Comparison of ENCODE assay signal across 1 cellular context in the genomic region with DNA sequence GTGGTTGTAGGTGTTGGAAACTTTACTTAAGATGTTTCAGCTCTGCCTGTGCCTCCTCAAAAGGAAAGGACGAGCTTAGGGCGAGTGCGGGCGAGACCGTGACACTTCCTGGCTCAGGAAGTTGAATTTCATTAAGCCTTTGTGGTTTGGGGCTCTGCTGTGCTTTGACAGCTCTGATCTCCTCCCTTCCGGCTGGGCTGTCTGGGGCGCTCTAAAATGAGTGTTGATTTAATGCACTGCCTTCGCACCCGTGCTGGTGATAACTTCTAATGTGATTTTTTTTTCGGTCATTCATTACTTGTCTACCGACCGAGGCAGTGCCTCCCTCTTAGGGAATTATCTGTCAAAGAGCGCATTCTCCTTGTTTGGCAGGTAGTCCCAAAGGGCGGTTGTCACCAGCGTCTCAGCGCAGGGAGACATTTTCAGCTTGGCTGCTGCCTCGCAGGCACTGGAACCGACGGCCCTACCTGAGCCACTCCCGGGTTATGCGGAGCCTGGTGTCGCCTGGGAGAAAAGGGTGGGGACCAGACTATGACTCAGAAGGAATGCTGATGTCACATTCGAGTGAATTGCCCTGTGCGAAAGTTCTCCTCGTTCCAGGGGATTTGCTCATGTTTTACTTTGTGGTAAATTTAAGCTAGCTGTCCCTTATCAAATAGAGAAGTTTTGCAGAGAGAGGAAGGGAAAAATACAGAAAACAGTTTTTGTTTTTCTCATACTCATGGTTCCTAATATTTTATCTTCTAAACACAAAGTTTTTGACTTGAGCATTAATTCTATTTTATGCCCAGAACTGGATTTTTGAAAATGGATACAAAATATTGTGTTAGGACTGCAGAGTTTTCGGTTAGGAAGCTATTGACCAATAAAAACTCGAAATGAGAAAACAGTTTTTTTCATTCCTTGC.
TF ChIP-seq lines count a peak whose summit lies in the region.

No MANE protein-coding gene starts in this region.

TF ChIP-seq in K562, 482 proteins besides CTCF, POLR2A, EP300 and RAD21 (continued from another document and continues in another):
- TF ChIP-seq, protein P1, sequence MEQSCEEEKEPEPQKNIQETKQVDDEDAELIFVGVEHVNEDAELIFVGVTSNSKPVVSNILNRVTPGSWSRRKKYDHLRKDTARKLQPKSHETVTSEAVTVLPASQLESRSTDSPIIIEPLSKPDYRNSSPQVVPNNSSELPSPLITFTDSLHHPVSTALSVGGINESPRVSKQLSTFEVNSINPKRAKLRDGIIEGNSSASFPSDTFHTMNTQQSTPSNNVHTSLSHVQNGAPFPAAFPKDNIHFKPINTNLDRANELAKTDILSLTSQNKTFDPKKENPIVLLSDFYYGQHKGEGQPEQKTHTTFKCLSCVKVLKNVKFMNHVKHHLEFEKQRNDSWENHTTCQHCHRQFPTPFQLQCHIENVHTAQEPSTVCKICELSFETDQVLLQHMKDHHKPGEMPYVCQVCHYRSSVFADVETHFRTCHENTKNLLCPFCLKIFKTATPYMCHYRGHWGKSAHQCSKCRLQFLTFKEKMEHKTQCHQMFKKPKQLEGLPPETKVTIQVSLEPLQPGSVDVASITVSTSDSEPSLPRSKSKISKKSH (CRISPR knock-in tag; IDR thresholded peaks at IDR 0.05), result no peak
- TF ChIP-seq, protein P2, sequence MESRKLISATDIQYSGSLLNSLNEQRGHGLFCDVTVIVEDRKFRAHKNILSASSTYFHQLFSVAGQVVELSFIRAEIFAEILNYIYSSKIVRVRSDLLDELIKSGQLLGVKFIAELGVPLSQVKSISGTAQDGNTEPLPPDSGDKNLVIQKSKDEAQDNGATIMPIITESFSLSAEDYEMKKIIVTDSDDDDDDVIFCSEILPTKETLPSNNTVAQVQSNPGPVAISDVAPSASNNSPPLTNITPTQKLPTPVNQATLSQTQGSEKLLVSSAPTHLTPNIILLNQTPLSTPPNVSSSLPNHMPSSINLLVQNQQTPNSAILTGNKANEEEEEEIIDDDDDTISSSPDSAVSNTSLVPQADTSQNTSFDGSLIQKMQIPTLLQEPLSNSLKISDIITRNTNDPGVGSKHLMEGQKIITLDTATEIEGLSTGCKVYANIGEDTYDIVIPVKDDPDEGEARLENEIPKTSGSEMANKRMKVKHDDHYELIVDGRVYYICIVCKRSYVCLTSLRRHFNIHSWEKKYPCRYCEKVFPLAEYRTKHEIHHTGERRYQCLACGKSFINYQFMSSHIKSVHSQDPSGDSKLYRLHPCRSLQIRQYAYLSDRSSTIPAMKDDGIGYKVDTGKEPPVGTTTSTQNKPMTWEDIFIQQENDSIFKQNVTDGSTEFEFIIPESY (CRISPR knock-in tag; IDR thresholded peaks at IDR 0.05), result peak; percentile 62; the same call in 1 of the 2 replicates
- TF ChIP-seq GTF2E2 (tag; IDR thresholded peaks at IDR 0.05), result peak; percentile 79
- TF ChIP-seq ZNF140 (CRISPR knock-in tag; IDR thresholded peaks at IDR 0.05), result no peak
- TF ChIP-seq MEIS2 (IDR thresholded peaks at IDR 0.05; ENCODE audit: partially characterized antibody), result peak; percentile 92
- TF ChIP-seq SNRNP70 (optimal IDR thresholded peaks at IDR 0.05; ENCODE audit: low read depth, low read length), result peak; percentile 72
- TF ChIP-seq, protein P3, sequence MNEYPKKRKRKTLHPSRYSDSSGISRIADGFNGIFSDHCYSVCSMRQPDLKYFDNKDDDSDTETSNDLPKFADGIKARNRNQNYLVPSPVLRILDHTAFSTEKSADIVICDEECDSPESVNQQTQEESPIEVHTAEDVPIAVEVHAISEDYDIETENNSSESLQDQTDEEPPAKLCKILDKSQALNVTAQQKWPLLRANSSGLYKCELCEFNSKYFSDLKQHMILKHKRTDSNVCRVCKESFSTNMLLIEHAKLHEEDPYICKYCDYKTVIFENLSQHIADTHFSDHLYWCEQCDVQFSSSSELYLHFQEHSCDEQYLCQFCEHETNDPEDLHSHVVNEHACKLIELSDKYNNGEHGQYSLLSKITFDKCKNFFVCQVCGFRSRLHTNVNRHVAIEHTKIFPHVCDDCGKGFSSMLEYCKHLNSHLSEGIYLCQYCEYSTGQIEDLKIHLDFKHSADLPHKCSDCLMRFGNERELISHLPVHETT (CRISPR knock-in tag; conservative IDR thresholded peaks at IDR 0.05 in 1 of 2, IDR thresholded peaks at IDR 0.05 in 1 of 2), result peak in 1 of 2 experiments; percentile 69; a peak in 2 of 4 replicates
- no peak; the same call in 1 of the 2 replicates for TF ChIP-seq TOE1 (IDR thresholded peaks at IDR 0.05; ENCODE audit: borderline replicate concordance)
- TF ChIP-seq TOE1 (CRISPR knock-in tag; IDR thresholded peaks at IDR 0.05; ENCODE audit: borderline replicate concordance, low read depth), result no peak; the same call in 1 of the 2 replicates
- TF ChIP-seq WHSC1 (IDR thresholded peaks at IDR 0.05; ENCODE audit: low read length), result no peak
- no peak for TF ChIP-seq NFYB (IDR thresholded peaks at IDR 0.05; ENCODE audit: extremely low read depth, insufficient read length)
- no peak for TF ChIP-seq SMARCB1 (IDR thresholded peaks at IDR 0.05; ENCODE audit: insufficient read length, low read depth)
- TF ChIP-seq HNRNPL (IDR thresholded peaks at IDR 0.05; ENCODE audit: low read depth, low read length), result no peak
- no peak for TF ChIP-seq TSC22D4 (tag; IDR thresholded peaks at IDR 0.05)
- TF ChIP-seq RFX7 (CRISPR knock-in tag; IDR thresholded peaks at IDR 0.05), result no peak
- peak; percentile 2; the same call in 1 of the 2 replicates for TF ChIP-seq GABPA (tag; conservative IDR thresholded peaks at IDR 0.05; ENCODE audit: low read depth)
- TF ChIP-seq JUNB (CRISPR knock-in tag; conservative IDR thresholded peaks at IDR 0.05), result peak; percentile 76
- TF ChIP-seq MIER1 (IDR thresholded peaks at IDR 0.05; ENCODE audit: low read depth), result no peak
- TF ChIP-seq, protein P4, sequence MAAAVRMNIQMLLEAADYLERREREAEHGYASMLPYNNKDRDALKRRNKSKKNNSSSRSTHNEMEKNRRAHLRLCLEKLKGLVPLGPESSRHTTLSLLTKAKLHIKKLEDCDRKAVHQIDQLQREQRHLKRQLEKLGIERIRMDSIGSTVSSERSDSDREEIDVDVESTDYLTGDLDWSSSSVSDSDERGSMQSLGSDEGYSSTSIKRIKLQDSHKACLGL (CRISPR knock-in tag; IDR thresholded peaks at IDR 0.05; ENCODE audit: borderline replicate concordance, poor library complexity, severe bottlenecking), result no peak
- peak; percentile 54 for TF ChIP-seq SMAD1 (IDR thresholded peaks at IDR 0.05; ENCODE audit: low read depth, low read length, partially characterized antibody)
- peak; percentile 58; the same call in 1 of the 2 replicates for TF ChIP-seq TRIM28 (IDR thresholded peaks at IDR 0.05)
- TF ChIP-seq, protein P5, sequence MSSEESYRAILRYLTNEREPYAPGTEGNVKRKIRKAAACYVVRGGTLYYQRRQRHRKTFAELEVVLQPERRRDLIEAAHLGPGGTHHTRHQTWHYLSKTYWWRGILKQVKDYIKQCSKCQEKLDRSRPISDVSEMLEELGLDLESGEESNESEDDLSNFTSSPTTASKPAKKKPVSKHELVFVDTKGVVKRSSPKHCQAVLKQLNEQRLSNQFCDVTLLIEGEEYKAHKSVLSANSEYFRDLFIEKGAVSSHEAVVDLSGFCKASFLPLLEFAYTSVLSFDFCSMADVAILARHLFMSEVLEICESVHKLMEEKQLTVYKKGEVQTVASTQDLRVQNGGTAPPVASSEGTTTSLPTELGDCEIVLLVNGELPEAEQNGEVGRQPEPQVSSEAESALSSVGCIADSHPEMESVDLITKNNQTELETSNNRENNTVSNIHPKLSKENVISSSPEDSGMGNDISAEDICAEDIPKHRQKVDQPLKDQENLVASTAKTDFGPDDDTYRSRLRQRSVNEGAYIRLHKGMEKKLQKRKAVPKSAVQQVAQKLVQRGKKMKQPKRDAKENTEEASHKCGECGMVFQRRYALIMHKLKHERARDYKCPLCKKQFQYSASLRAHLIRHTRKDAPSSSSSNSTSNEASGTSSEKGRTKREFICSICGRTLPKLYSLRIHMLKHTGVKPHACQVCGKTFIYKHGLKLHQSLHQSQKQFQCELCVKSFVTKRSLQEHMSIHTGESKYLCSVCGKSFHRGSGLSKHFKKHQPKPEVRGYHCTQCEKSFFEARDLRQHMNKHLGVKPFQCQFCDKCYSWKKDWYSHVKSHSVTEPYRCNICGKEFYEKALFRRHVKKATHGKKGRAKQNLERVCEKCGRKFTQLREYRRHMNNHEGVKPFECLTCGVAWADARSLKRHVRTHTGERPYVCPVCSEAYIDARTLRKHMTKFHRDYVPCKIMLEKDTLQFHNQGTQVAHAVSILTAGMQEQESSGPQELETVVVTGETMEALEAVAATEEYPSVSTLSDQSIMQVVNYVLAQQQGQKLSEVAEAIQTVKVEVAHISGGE (CRISPR knock-in tag; IDR thresholded peaks at IDR 0.05), result no peak
- peak; percentile 81 for TF ChIP-seq NFRKB (IDR thresholded peaks at IDR 0.05; ENCODE audit: low read depth)
- no peak for TF ChIP-seq MCM7 (IDR thresholded peaks at IDR 0.05)
- TF ChIP-seq NR2C2 (CRISPR knock-in tag; IDR thresholded peaks at IDR 0.05), result no peak
- TF ChIP-seq NR2C2 (tag; IDR thresholded peaks at IDR 0.05), result peak; percentile 39; the same call in 1 of the 2 replicates
- no peak for TF ChIP-seq PRMT5 (CRISPR knock-in tag; IDR thresholded peaks at IDR 0.05)
- no peak for TF ChIP-seq SRSF1 (IDR thresholded peaks at IDR 0.05; ENCODE audit: low read depth, low read length)
- TF ChIP-seq, protein P6, sequence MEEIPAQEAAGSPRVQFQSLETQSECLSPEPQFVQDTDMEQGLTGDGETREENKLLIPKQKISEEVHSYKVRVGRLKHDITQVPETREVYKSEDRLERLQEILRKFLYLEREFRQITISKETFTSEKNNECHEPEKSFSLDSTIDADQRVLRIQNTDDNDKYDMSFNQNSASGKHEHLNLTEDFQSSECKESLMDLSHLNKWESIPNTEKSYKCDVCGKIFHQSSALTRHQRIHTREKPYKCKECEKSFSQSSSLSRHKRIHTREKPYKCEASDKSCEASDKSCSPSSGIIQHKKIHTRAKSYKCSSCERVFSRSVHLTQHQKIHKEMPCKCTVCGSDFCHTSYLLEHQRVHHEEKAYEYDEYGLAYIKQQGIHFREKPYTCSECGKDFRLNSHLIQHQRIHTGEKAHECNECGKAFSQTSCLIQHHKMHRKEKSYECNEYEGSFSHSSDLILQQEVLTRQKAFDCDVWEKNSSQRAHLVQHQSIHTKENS (CRISPR knock-in tag; IDR thresholded peaks at IDR 0.05), result no peak
- TF ChIP-seq ZBTB7A (IDR thresholded peaks at IDR 0.05; ENCODE audit: borderline replicate concordance, control insufficient read depth, low read depth, low read length), result no peak
- TF ChIP-seq MAZ (CRISPR knock-in tag; conservative IDR thresholded peaks at IDR 0.05 in 1 of 2, IDR thresholded peaks at IDR 0.05 in 1 of 2), result peak in 1 of 2 experiments; percentile 73; a peak in 3 of 4 replicates
- TF ChIP-seq, protein P7, sequence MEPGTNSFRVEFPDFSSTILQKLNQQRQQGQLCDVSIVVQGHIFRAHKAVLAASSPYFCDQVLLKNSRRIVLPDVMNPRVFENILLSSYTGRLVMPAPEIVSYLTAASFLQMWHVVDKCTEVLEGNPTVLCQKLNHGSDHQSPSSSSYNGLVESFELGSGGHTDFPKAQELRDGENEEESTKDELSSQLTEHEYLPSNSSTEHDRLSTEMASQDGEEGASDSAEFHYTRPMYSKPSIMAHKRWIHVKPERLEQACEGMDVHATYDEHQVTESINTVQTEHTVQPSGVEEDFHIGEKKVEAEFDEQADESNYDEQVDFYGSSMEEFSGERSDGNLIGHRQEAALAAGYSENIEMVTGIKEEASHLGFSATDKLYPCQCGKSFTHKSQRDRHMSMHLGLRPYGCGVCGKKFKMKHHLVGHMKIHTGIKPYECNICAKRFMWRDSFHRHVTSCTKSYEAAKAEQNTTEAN (CRISPR knock-in tag; IDR thresholded peaks at IDR 0.05), result no peak
- TF ChIP-seq, protein P8, sequence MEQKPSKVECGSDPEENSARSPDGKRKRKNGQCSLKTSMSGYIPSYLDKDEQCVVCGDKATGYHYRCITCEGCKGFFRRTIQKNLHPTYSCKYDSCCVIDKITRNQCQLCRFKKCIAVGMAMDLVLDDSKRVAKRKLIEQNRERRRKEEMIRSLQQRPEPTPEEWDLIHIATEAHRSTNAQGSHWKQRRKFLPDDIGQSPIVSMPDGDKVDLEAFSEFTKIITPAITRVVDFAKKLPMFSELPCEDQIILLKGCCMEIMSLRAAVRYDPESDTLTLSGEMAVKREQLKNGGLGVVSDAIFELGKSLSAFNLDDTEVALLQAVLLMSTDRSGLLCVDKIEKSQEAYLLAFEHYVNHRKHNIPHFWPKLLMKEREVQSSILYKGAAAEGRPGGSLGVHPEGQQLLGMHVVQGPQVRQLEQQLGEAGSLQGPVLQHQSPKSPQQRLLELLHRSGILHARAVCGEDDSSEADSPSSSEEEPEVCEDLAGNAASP (IDR thresholded peaks at IDR 0.05), result no peak
- TF ChIP-seq ASH1L (IDR thresholded peaks at IDR 0.05; ENCODE audit: borderline replicate concordance, low read depth, partially characterized antibody), result no peak
- TF ChIP-seq, protein P9, sequence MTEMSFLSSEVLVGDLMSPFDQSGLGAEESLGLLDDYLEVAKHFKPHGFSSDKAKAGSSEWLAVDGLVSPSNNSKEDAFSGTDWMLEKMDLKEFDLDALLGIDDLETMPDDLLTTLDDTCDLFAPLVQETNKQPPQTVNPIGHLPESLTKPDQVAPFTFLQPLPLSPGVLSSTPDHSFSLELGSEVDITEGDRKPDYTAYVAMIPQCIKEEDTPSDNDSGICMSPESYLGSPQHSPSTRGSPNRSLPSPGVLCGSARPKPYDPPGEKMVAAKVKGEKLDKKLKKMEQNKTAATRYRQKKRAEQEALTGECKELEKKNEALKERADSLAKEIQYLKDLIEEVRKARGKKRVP (CRISPR knock-in tag; IDR thresholded peaks at IDR 0.05), result peak; percentile 86
- peak; percentile 84 for TF ChIP-seq SMARCA4 (IDR thresholded peaks at IDR 0.05)
- 0 out of 2 replicates have a peak, but pooled peaks have one; percentile 1 for TF ChIP-seq THRAP3 (IDR thresholded peaks at IDR 0.05; ENCODE audit: borderline replicate concordance)
- TF ChIP-seq, protein P10, sequence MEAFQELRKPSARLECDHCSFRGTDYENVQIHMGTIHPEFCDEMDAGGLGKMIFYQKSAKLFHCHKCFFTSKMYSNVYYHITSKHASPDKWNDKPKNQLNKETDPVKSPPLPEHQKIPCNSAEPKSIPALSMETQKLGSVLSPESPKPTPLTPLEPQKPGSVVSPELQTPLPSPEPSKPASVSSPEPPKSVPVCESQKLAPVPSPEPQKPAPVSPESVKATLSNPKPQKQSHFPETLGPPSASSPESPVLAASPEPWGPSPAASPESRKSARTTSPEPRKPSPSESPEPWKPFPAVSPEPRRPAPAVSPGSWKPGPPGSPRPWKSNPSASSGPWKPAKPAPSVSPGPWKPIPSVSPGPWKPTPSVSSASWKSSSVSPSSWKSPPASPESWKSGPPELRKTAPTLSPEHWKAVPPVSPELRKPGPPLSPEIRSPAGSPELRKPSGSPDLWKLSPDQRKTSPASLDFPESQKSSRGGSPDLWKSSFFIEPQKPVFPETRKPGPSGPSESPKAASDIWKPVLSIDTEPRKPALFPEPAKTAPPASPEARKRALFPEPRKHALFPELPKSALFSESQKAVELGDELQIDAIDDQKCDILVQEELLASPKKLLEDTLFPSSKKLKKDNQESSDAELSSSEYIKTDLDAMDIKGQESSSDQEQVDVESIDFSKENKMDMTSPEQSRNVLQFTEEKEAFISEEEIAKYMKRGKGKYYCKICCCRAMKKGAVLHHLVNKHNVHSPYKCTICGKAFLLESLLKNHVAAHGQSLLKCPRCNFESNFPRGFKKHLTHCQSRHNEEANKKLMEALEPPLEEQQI (IDR thresholded peaks at IDR 0.05), result peak; percentile 63; the same call in 1 of the 2 replicates
- TF ChIP-seq, protein P11, sequence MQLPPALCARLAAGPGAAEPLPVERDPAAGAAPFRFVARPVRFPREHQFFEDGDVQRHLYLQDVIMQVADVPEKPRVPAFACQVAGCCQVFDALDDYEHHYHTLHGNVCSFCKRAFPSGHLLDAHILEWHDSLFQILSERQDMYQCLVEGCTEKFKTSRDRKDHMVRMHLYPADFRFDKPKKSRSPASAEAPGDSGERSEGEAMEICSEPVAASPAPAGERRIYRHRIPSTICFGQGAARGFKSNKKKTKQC (CRISPR knock-in tag; IDR thresholded peaks at IDR 0.05), result peak; percentile 84; the same call in 1 of the 2 replicates
- TF ChIP-seq DMBX1 (CRISPR knock-in tag; IDR thresholded peaks at IDR 0.05; ENCODE audit: borderline replicate concordance), result no peak; the same call in 1 of the 2 replicates
- no peak for TF ChIP-seq BHLHE40 (IDR thresholded peaks at IDR 0.05; ENCODE audit: low read length)
